8 cellular contexts compared by ENCODE assay signal in genomic region chr7:41705109-41705871, GRCh38. TPM values are rescaled to one million over a fixed set of nuclear protein-coding genes. Genes with fewer than 3 reads are reported as not detected.
DNase-seq lines count a peak whose midpoint lies in the region; ATAC-seq and TF ChIP-seq lines count a peak whose summit lies in the region.

No MANE protein-coding gene starts in this region.

- H2BK5ac ChIP-seq in mesendoderm (ENCODE audit: low read length): no peak overlapping the region

- no peaks in the 10 kb centered on the region for H3K9me3 Mint-ChIP-seq in activated CD4-positive, alpha-beta memory T cell treated with anti-CD3 and anti-CD28 coated beads for 36 hours

- H3K56ac ChIP-seq in mesendoderm (ENCODE audit: low read length): peak overlapping the region; percentile 45

- no peaks in the 10 kb centered on the region for H3K4me1 ChIP-seq in endocrine pancreas (ENCODE audit: control insufficient read depth, insufficient read depth, low read length)
- peaks cover 3% of the 10 kb centered on the region for H3K4me1 ChIP-seq in mesendoderm (ENCODE audit: control insufficient read depth, low read depth, low read length)

- H3K27me3 ChIP-seq in endocrine pancreas (ENCODE audit: control insufficient read depth, insufficient read depth, low read length) (no peaks in the 10 kb centered on the region), mesendoderm (ENCODE audit: insufficient read depth, low read length, poor library complexity) (no peaks in the 10 kb centered on the region)

- H3K36me3 Mint-ChIP-seq in activated CD4-positive, alpha-beta memory T cell treated with anti-CD3 and anti-CD28 coated beads for 36 hours: no peaks in the 10 kb centered on the region

- peak; percentile 91 for DNase-seq in AG08395 (ENCODE audit: low spot score)
- DNase-seq in NCI-H2171 (lab: John Stamatoyannopoulos, UW): peak; percentile 64
- DNase-seq in activated CD4-positive, alpha-beta memory T cell treated with anti-CD3 and anti-CD28 coated beads for 36 hours: peak; percentile 66
- DNase-seq in mesendoderm: peak; percentile 92
- peak; percentile 14 to 25 for DNase-seq in stimulated activated CD8-positive, alpha-beta memory T cell treated with anti-CD3 and anti-CD28 coated beads, Interleukin-15, amount 100 ng/mL, for 4 hours (ENCODE audit: low read depth in 2 of 2)

- no peaks in the 10 kb centered on the region for H3K9me3 ChIP-seq in endocrine pancreas (ENCODE audit: control insufficient read depth, low read length)

- H2BK120ac ChIP-seq in mesendoderm (ENCODE audit: low read depth, low read length): no peak overlapping the region

- H3K23ac ChIP-seq in mesendoderm (ENCODE audit: low read length): no peak overlapping the region

- H3K4ac ChIP-seq in mesendoderm (ENCODE audit: low read depth, low read length): no peak overlapping the region

- peak overlapping the region; percentile 55 for H3K4me3 Mint-ChIP-seq in activated CD4-positive, alpha-beta memory T cell treated with anti-CD3 and anti-CD28 coated beads for 36 hours

- peaks cover 14% of the 10 kb centered on the region for H3K4me1 Mint-ChIP-seq in activated CD4-positive, alpha-beta memory T cell treated with anti-CD3 and anti-CD28 coated beads for 36 hours (ENCODE audit: low read depth)

- no peak for TF ChIP-seq POLR2A in GM18505 (IDR thresholded peaks at IDR 0.05; ENCODE audit: borderline replicate concordance, extremely low read depth, insufficient read depth, insufficient read length)

- CTCF ChIA-PET in activated CD4-positive, alpha-beta memory T cell treated with anti-CD3 and anti-CD28 coated beads for 36 hours (lab: Charles Lee): interaction anchor here (0.8 to 1.5 kb wide), 5 partner anchors 9 to 699 kb away, joined by 3 to 5 read pairs (median 4); no protein-coding TSS in a partner anchor

- H3K36me3 ChIP-seq in endocrine pancreas (ENCODE audit: control insufficient read depth, insufficient read depth, low read length) (no peaks in the 10 kb centered on the region), mesendoderm (ENCODE audit: control insufficient read depth, insufficient read depth, low read length) (no peaks in the 10 kb centered on the region)

- H3K4me2 ChIP-seq in mesendoderm (ENCODE audit: low read length): peak overlapping the region; percentile 88

- no peak overlapping the region for H3K27ac ChIP-seq in mesendoderm (ENCODE audit: low read depth, low read length)

- no peak overlapping the region for H2AK5ac ChIP-seq in mesendoderm (ENCODE audit: low read length)

- peak overlapping the region; percentile 60 for H3K4me3 ChIP-seq in endocrine pancreas (ENCODE audit: control insufficient read depth, insufficient read depth, low read length)
- H3K4me3 ChIP-seq in mesendoderm (ENCODE audit: low read length): no peak overlapping the region

- no peak overlapping the region for H3K27ac Mint-ChIP-seq in activated CD4-positive, alpha-beta memory T cell treated with anti-CD3 and anti-CD28 coated beads for 36 hours

- peak overlapping the region; percentile 58 for H3K9ac ChIP-seq in endocrine pancreas (ENCODE audit: control insufficient read depth, insufficient read depth, low read length)
- H3K9ac ChIP-seq in mesendoderm (ENCODE audit: low read length): peak overlapping the region; percentile 35

- intact Hi-C loops in activated CD4-positive, alpha-beta memory T cell treated with anti-CD3 and anti-CD28 coated beads for 36 hours (cut with micrococcal nuclease): loop anchor here (2.0 kb wide), 2 partner anchors 702 to 1472 kb away; no protein-coding TSS in a partner anchor

- H2BK15ac ChIP-seq in mesendoderm (replicated peaks; ENCODE audit: low read depth): no peak overlapping the region

- no CpG with 5 or more reads among the region's 42 CpGs for WGBS in mesendoderm (ENCODE audit: extremely low coverage, insufficient coverage, low lambda C conversion rate)

- peaks cover 29% of the 10 kb centered on the region for H3K27me3 Mint-ChIP-seq in activated CD4-positive, alpha-beta memory T cell treated with anti-CD3 and anti-CD28 coated beads for 36 hours

- no peak overlapping the region for H4K5ac ChIP-seq in mesendoderm (ENCODE audit: low read length)

- POLR2A ChIA-PET in activated CD4-positive, alpha-beta memory T cell treated with anti-CD3 and anti-CD28 coated beads for 36 hours (lab: Charles Lee): no interaction called here

- ATAC-seq in GM18505 (IDR thresholded peaks at IDR 0.05; ENCODE audit: unreplicated experiment) (peak; percentile 99), HG02970 (IDR thresholded peaks at IDR 0.05; ENCODE audit: low FRiP score, unreplicated experiment) (peak; percentile 97)

- H3K79me1 ChIP-seq in mesendoderm (ENCODE audit: low read length): no peaks in the 10 kb centered on the region

- H4K8ac ChIP-seq in mesendoderm (ENCODE audit: low read depth, low read length): no peak overlapping the region

- H3K79me2 ChIP-seq in mesendoderm (ENCODE audit: control insufficient read depth, insufficient read depth, low read length): no peaks in the 10 kb centered on the region

- no peak overlapping the region for H3K18ac ChIP-seq in mesendoderm (ENCODE audit: low read length)

RNA-seq across cellular contexts. Expression of gene INHBA, which starts 2.4 kb away (rescaled TPM):
- not detected for total RNA-seq in activated CD4-positive, alpha-beta memory T cell treated with anti-CD3 and anti-CD28 coated beads for 36 hours
- polyA plus RNA-seq in mesendoderm (2013, experiment 1 of 2): 0.21 TPM
- polyA plus RNA-seq in mesendoderm (2013, experiment 2 of 2): 0.17 TPM

Comparison
In these comparisons a context has a peak if more than half of its experiments do, and no peak if none do; other contexts are left out.
1. DNase-seq: peak in every context shown above with its lines; median percentile 92 in mesendoderm; 91 in AG08395; 66 in activated CD4-positive, alpha-beta memory T cell treated with anti-CD3 and anti-CD28 coated beads for 36 hours; 64 in NCI-H2171; 20 in stimulated activated CD8-positive, alpha-beta memory T cell treated with anti-CD3 and anti-CD28 coated beads, Interleukin-15, amount 100 ng/mL, for 4 hours.